Comparison of ENCODE assay signal across 1 cellular context in genomic region chr9:112496074-112496722, GRCh38.
TF ChIP-seq lines count a peak whose summit lies in the region.

No MANE protein-coding gene starts in this region.

TF ChIP-seq in HepG2, 621 proteins besides CTCF, POLR2A, EP300 and RAD21 (continued from another document and continues in another):
- TF ChIP-seq ZHX1 (CRISPR knock-in tag; IDR thresholded peaks at IDR 0.05; ENCODE audit: low read depth) (no peak), BORCS8-MEF2B (CRISPR knock-in tag; IDR thresholded peaks at IDR 0.05) (no peak), ZNF124 (CRISPR knock-in tag; IDR thresholded peaks at IDR 0.05) (no peak), SMYD3 (CRISPR knock-in tag; IDR thresholded peaks at IDR 0.05) (no peak), CEBPG (CRISPR knock-in tag; IDR thresholded peaks at IDR 0.05) (peak; percentile 92), ZNF713 (CRISPR knock-in tag; IDR thresholded peaks at IDR 0.05) (no peak), TBL1XR1 (IDR thresholded peaks at IDR 0.05; ENCODE audit: borderline replicate concordance, low read length, partially characterized antibody) (no peak), ZNF709 (CRISPR knock-in tag; IDR thresholded peaks at IDR 0.05) (no peak), ZNF24 (IDR thresholded peaks at IDR 0.05) (no peak), ZSCAN22 (CRISPR knock-in tag; IDR thresholded peaks at IDR 0.05) (no peak), KAT8 (CRISPR knock-in tag; IDR thresholded peaks at IDR 0.05) (0 out of 2 replicates have a peak, but pooled peaks have one; percentile 56), HNF4A (CRISPR knock-in tag; IDR thresholded peaks at IDR 0.05) (peak; percentile 68), ELF3 (CRISPR knock-in tag; IDR thresholded peaks at IDR 0.05) (no peak; the same call in 1 of the 2 replicates), ZNF792 (CRISPR knock-in tag; IDR thresholded peaks at IDR 0.05) (0 out of 2 replicates have a peak, but pooled peaks have one; percentile 28), ARID5B (CRISPR knock-in tag; IDR thresholded peaks at IDR 0.05) (peak; percentile 92), MED13 (CRISPR knock-in tag; IDR thresholded peaks at IDR 0.05) (no peak), PAXIP1 (CRISPR knock-in tag; conservative IDR thresholded peaks at IDR 0.05) (peak; percentile 68), ZNF687 (CRISPR knock-in tag; IDR thresholded peaks at IDR 0.05) (no peak), ARID4A (CRISPR knock-in tag; IDR thresholded peaks at IDR 0.05; ENCODE audit: borderline replicate concordance) (no peak; the same call in 1 of the 2 replicates), TOE1 (CRISPR knock-in tag; IDR thresholded peaks at IDR 0.05) (no peak), SOX13 (IDR thresholded peaks at IDR 0.05) (no peak), SOX13 (CRISPR knock-in tag; conservative IDR thresholded peaks at IDR 0.05 in 1 of 2, IDR thresholded peaks at IDR 0.05 in 1 of 2) (peak in 1 of 2 experiments; percentile 83; a peak in 2 of 4 replicates), ZNF780A (CRISPR knock-in tag; IDR thresholded peaks at IDR 0.05) (no peak), THAP9 (CRISPR knock-in tag; IDR thresholded peaks at IDR 0.05; ENCODE audit: borderline replicate concordance) (no peak), SSRP1 (CRISPR knock-in tag; IDR thresholded peaks at IDR 0.05) (0 out of 2 replicates have a peak, but pooled peaks have one; percentile 74), ZNF766 (CRISPR knock-in tag; IDR thresholded peaks at IDR 0.05; ENCODE audit: borderline replicate concordance) (no peak), ZFP90 (CRISPR knock-in tag; IDR thresholded peaks at IDR 0.05; ENCODE audit: borderline replicate concordance) (no peak), CSRNP2 (CRISPR knock-in tag; conservative IDR thresholded peaks at IDR 0.05; ENCODE audit: low read depth) (no peak)
- TF ChIP-seq, protein P1, sequence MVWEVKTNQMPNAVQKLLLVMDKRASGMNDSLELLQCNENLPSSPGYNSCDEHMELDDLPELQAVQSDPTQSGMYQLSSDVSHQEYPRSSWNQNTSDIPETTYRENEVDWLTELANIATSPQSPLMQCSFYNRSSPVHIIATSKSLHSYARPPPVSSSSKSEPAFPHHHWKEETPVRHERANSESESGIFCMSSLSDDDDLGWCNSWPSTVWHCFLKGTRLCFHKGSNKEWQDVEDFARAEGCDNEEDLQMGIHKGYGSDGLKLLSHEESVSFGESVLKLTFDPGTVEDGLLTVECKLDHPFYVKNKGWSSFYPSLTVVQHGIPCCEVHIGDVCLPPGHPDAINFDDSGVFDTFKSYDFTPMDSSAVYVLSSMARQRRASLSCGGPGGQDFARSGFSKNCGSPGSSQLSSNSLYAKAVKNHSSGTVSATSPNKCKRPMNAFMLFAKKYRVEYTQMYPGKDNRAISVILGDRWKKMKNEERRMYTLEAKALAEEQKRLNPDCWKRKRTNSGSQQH (CRISPR knock-in tag; IDR thresholded peaks at IDR 0.05; ENCODE audit: low read depth): no peak
